ENCODE assay signal across 20 cellular contexts in genomic region chr16:70804729-70805169, GRCh38. TPM values are rescaled to one million over a fixed set of nuclear protein-coding genes. Genes with fewer than 3 reads are reported as not detected.
DNase-seq lines count a peak whose midpoint lies in the region; ATAC-seq and TF ChIP-seq lines count a peak whose summit lies in the region.
"Had no signal": no experiment of that assay in that cellular context is flagged by ENCODE, and none has a peak within 500 bp of the region (broad histone marks: within the 10 kb centered on the region; RNA-seq: fewer than 3 reads in every experiment).

No MANE protein-coding gene starts in this region.

- H3K9me3 ChIP-seq in breast epithelium (no peaks in the 10 kb centered on the region), RWPE2 (ENCODE audit: severe bottlenecking) (no peaks in the 10 kb centered on the region), suprapubic skin (peaks cover 3% of the 10 kb centered on the region), SJCRH30 (replicated peaks) (no peaks in the 10 kb centered on the region)
- H3K9me3 ChIP-seq: pancreas had no signal

- H3K4me1 ChIP-seq in breast epithelium (peaks cover 0 to 7% of the 10 kb centered on the region in 2 donors), RWPE2 (ENCODE audit: insufficient read depth, poor library complexity, severe bottlenecking) (peaks cover 29% of the 10 kb centered on the region), suprapubic skin (peaks cover 10% of the 10 kb centered on the region), SJCRH30 (peaks cover 5% of the 10 kb centered on the region)

- no peak for TF ChIP-seq EP300 in suprapubic skin (IDR thresholded peaks at IDR 0.05)

- no peak overlapping the region for H3K27ac ChIP-seq in breast epithelium
- peak overlapping the region; percentile 84 for H3K27ac ChIP-seq in RWPE2 (ENCODE audit: poor library complexity, severe bottlenecking)
- peak overlapping the region; percentile 97 for H3K27ac ChIP-seq in epithelial cell of prostate
- H3K27ac ChIP-seq in suprapubic skin, result no peak overlapping the region
- H3K27ac ChIP-seq in SJCRH30, result no peak overlapping the region
- H3K27ac ChIP-seq: pancreas had no signal

- CTCF ChIA-PET in MCF 10A (lab: Yijun Ruan, JAX), result interaction anchor here (0.7 to 1.7 kb wide), 2 partner anchors 33 to 37 kb away, joined by 3 to 6 read pairs; no protein-coding TSS in a partner anchor

- peak overlapping the region; percentile 97 for H3K27ac Mint-ChIP-seq in MCF 10A (ENCODE audit: low read depth, unreplicated experiment)
- H3K27ac Mint-ChIP-seq: activated B cell treated with CpG ODN at 0.5 μM for 24 hours, B cell, naive B cell had no signal

- no peaks in the 10 kb centered on the region for H3K36me3 ChIP-seq in breast epithelium
- no peaks in the 10 kb centered on the region for H3K36me3 ChIP-seq in RWPE2 (ENCODE audit: low read depth)
- no peaks in the 10 kb centered on the region for H3K36me3 ChIP-seq in suprapubic skin
- H3K36me3 ChIP-seq in SJCRH30, result no peaks in the 10 kb centered on the region
- H3K36me3 ChIP-seq: pancreas had no signal

- no peaks in the 10 kb centered on the region for H3K36me3 Mint-ChIP-seq in MCF 10A (ENCODE audit: insufficient read depth, unreplicated experiment)
- H3K36me3 Mint-ChIP-seq: naive B cell had no signal

- H3K27me3 Mint-ChIP-seq in MCF 10A (ENCODE audit: insufficient read depth, unreplicated experiment), result no peaks in the 10 kb centered on the region

- WGBS in suprapubic skin, result 48% methylated on average over 2 of the region's 2 CpGs

- DNase-seq in MCF 10A (ENCODE audit: unreplicated experiment) (no peak), breast epithelium (ENCODE audit: low spot score in 2 of 2) (no peak), RWPE2 (ENCODE audit: low spot score) (no peak), epithelial cell of prostate (ENCODE audit: low read depth, low spot score) (peak; percentile 16), suprapubic skin (ENCODE audit: low spot score in 2 of 2) (no peak), SJCRH30 (no peak), EL (no peak)
- DNase-seq: activated B cell treated with CpG ODN at 0.5 μM for 24 hours; activated naive CD4-positive, alpha-beta T cell; aorta; Calu3; cortex of kidney; GF-D8; naive B cell; NCI-H1417; NCI-H748 treated with DMSO at 0.1 percent for 48 hours; stimulated activated CD4-positive, alpha-beta T cell treated with anti-CD3 and anti-CD28 coated beads, Interleukin-2, amount 100 ng/mL, for 48 hours had no signal

- ATAC-seq in RWPE2 (ENCODE audit: low read depth) (peak; percentile 26), GM21526 (IDR thresholded peaks at IDR 0.05; ENCODE audit: low FRiP score, unreplicated experiment) (no peak)
- ATAC-seq: pancreas had no signal

- peaks cover 24% of the 10 kb centered on the region for H3K4me1 Mint-ChIP-seq in MCF 10A (ENCODE audit: insufficient read depth, unreplicated experiment)

- H3K27me3 ChIP-seq in breast epithelium (no peaks in the 10 kb centered on the region), RWPE2 (ENCODE audit: insufficient read depth, poor library complexity, severe bottlenecking) (no peaks in the 10 kb centered on the region), suprapubic skin (peaks cover 9% of the 10 kb centered on the region), SJCRH30 (no peaks in the 10 kb centered on the region)
- H3K27me3 ChIP-seq: pancreas had no signal

- H3K9me3 Mint-ChIP-seq in MCF 10A (ENCODE audit: unreplicated experiment), result no peaks in the 10 kb centered on the region

- H3K4me3 Mint-ChIP-seq in MCF 10A (ENCODE audit: unreplicated experiment), result peak overlapping the region; percentile 68
- H3K4me3 Mint-ChIP-seq: activated B cell treated with CpG ODN at 0.5 μM for 24 hours, B cell had no signal

- POLR2A ChIA-PET in MCF 10A (lab: Yijun Ruan, JAX), result interaction anchor here (0.7 to 1.6 kb wide), 6 partner anchors 26 to 1625 kb away, joined by 3 to 5 read pairs (median 3); partner anchors contain the start of gene ZNF23

- TF ChIP-seq CTCF in MCF 10A (IDR thresholded peaks at IDR 0.05; ENCODE audit: unreplicated experiment), result no peak
- no peak for TF ChIP-seq CTCF in breast epithelium (IDR thresholded peaks at IDR 0.05)
- no peak for TF ChIP-seq CTCF in RWPE2 (IDR thresholded peaks at IDR 0.05; ENCODE audit: poor library complexity, severe bottlenecking)
- TF ChIP-seq CTCF in suprapubic skin (IDR thresholded peaks at IDR 0.05), result no peak

- TF ChIP-seq POLR2A in breast epithelium (IDR thresholded peaks at IDR 0.05) (no peak), suprapubic skin (IDR thresholded peaks at IDR 0.05) (no peak)

- TSS peak; percentile 89 for BruUV-seq in MCF 10A (replicated peaks; lab: Mats Ljungman, UMichigan)

- intact Hi-C loops in MCF 10A (cut with micrococcal nuclease), result no loop called here
- intact Hi-C loops in breast epithelium (cut with DNase I; ENCODE audit: low total_unique reads), result no loop called here

- H3K4me3 ChIP-seq in breast epithelium (no peak overlapping the region), RWPE2 (ENCODE audit: severe bottlenecking) (no peak overlapping the region), suprapubic skin (no peak overlapping the region), SJCRH30 (no peak overlapping the region)
- H3K4me3 ChIP-seq: pancreas had no signal

RNA-seq across cellular contexts. Expression of gene VAC14, which starts 3.8 kb away (rescaled TPM):
- total RNA-seq in MCF 10A (2022) (25.5 and 47.9 TPM in 2 replicates), breast epithelium (10 to 100 TPM; 26.7 to 29.4 (median 28.5) TPM), suprapubic skin (10 to 100 TPM; 39.5 to 65.5 (median 45.4) TPM)
- total RNA-seq in SJCRH30 (2014; rRNA removed; shearing (Covaris generic)), result 21.3 and 24.4 TPM in 2 replicates

Comparison
In these comparisons a context has a peak if more than half of its experiments do, and no peak if none do; other contexts are left out.
1. H3K27ac ChIP-seq: peak in RWPE2 (single experiment) and epithelial cell of prostate (single experiment); none in breast epithelium (0 of 2), suprapubic skin (single experiment) and SJCRH30 (single experiment).